In genomic region chrX:143634373-143634685, GRCh38 we compare ENCODE assay signal across 9 cellular contexts. TPM values are rescaled to one million over a fixed set of nuclear protein-coding genes. Genes with fewer than 3 reads are reported as not detected.
DNase-seq lines count a peak whose midpoint lies in the region; ATAC-seq, FAIRE-seq and TF ChIP-seq lines count a peak whose summit lies in the region.
"Had no signal": no experiment of that assay in that cellular context is flagged by ENCODE, and none has a peak within 500 bp of the region (broad histone marks: within the 10 kb centered on the region; RNA-seq: fewer than 3 reads in every experiment).

No MANE protein-coding gene starts in this region.

- H3K9ac ChIP-seq in iPS-20b (ENCODE audit: low read depth, low read length): no peak overlapping the region

- in situ Hi-C loops in GM13976 (cut with MboI; ENCODE audit: low sequenced_read_pairs, unreplicated experiment): no loop called here

- H3K27ac ChIP-seq in body of pancreas (no peak overlapping the region), iPS-20b (ENCODE audit: low read length) (no peak overlapping the region)

- no peak for TF ChIP-seq POLR2A in body of pancreas (IDR thresholded peaks at IDR 0.05)

- DNase-seq in GM13976 (ENCODE audit: low spot score) (peak; percentile 7), body of pancreas (peak in 3 of 4 donors; percentile 1 to 31 (median 12)), sciatic nerve (ENCODE audit: low spot score) (no peak), D721Med (ENCODE audit: insufficient read length, low spot score) (no peak), UCSD-AML1 (lab: John Stamatoyannopoulos, UW; ENCODE audit: unreplicated experiment) (no peak)
- no peak for DNase-seq in activated CD8-positive, alpha-beta memory T cell treated with anti-CD3 and anti-CD28 coated beads, Interleukin-2, amount 50 U/mL, for 4 hours

- no peak for FAIRE-seq in D721Med (lab: Jason Lieb, UNC)
- FAIRE-seq: frontal cortex had no signal

- H3K4me3 ChIP-seq in body of pancreas (peak overlapping the region in 1 of 2 donors; percentile 22), iPS-20b (ENCODE audit: low read length) (peak overlapping the region; percentile 69)

- WGBS in body of pancreas, 2 donors: 0% methylated on average over 6 of the region's 24 CpGs; no CpG with 5 or more reads in 1 of the 2 donors

- ATAC-seq in body of pancreas: peak; percentile 46
- ATAC-seq in sciatic nerve: peak; percentile 18
- no peak for ATAC-seq in GM18519 (IDR thresholded peaks at IDR 0.05; ENCODE audit: low FRiP score, unreplicated experiment)

- H3K27me3 ChIP-seq in body of pancreas (no peaks in the 10 kb centered on the region), iPS-20b (ENCODE audit: insufficient read depth, low read length) (peaks cover 23% of the 10 kb centered on the region)

- TF ChIP-seq CTCF in GM13976 (IDR thresholded peaks at IDR 0.05; ENCODE audit: borderline replicate concordance, control extremely low read depth, extremely low read depth, insufficient read depth, missing control alignments): no peak
- no peak for TF ChIP-seq CTCF in body of pancreas (IDR thresholded peaks at IDR 0.05)
- TF ChIP-seq CTCF in D721Med (IDR thresholded peaks at IDR 0.05; ENCODE audit: insufficient read depth, missing control alignments): no peak

- H3K9me3 ChIP-seq in body of pancreas (no peaks in the 10 kb centered on the region), iPS-20b (ENCODE audit: insufficient read depth, low read depth, low read length) (peaks cover 7% of the 10 kb centered on the region; the same call in 1 of the 2 replicates)

- H3K4me1 ChIP-seq in body of pancreas (peaks cover 7% of the 10 kb centered on the region), iPS-20b (ENCODE audit: insufficient read depth, low read length) (no peaks in the 10 kb centered on the region)

- H3K36me3 ChIP-seq in body of pancreas (replicated peaks in 1 of 2; ENCODE audit: insufficient read depth in 1 of 2, low read depth in 2 of 2) (no peaks in the 10 kb centered on the region), iPS-20b (ENCODE audit: insufficient read depth, low read depth, low read length) (no peaks in the 10 kb centered on the region)

- intact Hi-C loops in body of pancreas (cut with DNase I) (no loop called here), sciatic nerve (cut with DNase I) (no loop called here)

RNA-seq across cellular contexts. Expression of gene SLITRK4, which starts 1.6 kb away (rescaled TPM):
- total RNA-seq in body of pancreas: 1 to 10 TPM in 1 of 2 donors, under 1 TPM in 1; 0.33 to 1.6 TPM
- total RNA-seq in sciatic nerve: 1.5 TPM

Comparison
In these comparisons a context has a peak if more than half of its experiments do, and no peak if none do; other contexts are left out.
1. DNase-seq: peak in GM13976 (single experiment) and body of pancreas (3 of 4); none in sciatic nerve (single experiment), D721Med (single experiment), activated CD8-positive, alpha-beta memory T cell treated with anti-CD3 and anti-CD28 coated beads, Interleukin-2, amount 50 U/mL, for 4 hours (single experiment) and UCSD-AML1 (single experiment).